Comparison of ENCODE assay signal across 8 cellular contexts in the genomic region with DNA sequence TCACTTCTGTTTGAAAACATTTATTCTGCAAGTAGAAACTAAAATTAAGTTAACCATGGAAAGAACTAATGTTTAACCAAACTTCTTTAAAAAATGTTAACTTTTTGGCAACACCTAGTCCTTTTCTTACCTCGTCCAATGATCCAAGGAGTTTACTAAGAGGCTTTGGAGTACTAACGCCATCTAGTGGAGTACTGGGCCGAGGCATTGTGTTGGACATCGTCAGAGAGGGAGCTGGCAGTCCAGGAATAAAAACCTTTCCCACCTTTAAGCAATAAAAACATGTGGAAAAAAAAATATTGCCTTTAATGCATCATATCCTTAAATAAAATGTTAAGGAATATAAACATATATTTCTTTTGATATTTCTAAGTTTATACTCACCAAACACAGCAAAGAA. TPM values are rescaled to one million over a fixed set of nuclear protein-coding genes. Genes with fewer than 3 reads are reported as not detected.
DNase-seq lines count a peak whose midpoint lies in the region; ATAC-seq and TF ChIP-seq lines count a peak whose summit lies in the region.
"Not testable (repeated sequence)": the region's sequence is repeated elsewhere in the genome, so short reads cannot be mapped to it uniquely, and the experiment has no call there.

No MANE protein-coding gene starts in this region.

- peaks cover 57% of the 10 kb centered on the region for H3K36me3 Mint-ChIP-seq in endodermal cell (ENCODE audit: low read depth)
- H3K36me3 Mint-ChIP-seq in progenitor cell of endocrine pancreas (ENCODE audit: insufficient read depth) = not testable (repeated sequence)

- WGBS in endodermal cell (ENCODE audit: insufficient coverage in 1 of 2, insufficient read length in 1 of 2), 2 experiments = 65% methylated on average over 3 of the region's 4 CpGs; no CpG with 5 or more reads in 1 of the 2 experiments
- 0 to 3% methylated on average over 4 of the region's 4 CpGs for WGBS in aorta, 2 donors

- POLR2A ChIA-PET in RWPE1 (lab: Yijun Ruan, JAX; ENCODE audit: low non-redundant PET) = not testable (repeated sequence)

- TF ChIP-seq CTCF in MM.1S (IDR thresholded peaks at IDR 0.05; ENCODE audit: low read length) = not testable (repeated sequence)
- TF ChIP-seq CTCF in RWPE1 (conservative IDR thresholded peaks at IDR 0.05; ENCODE audit: low read depth) (peak; percentile 67), endodermal cell (conservative IDR thresholded peaks at IDR 0.05) (peak; percentile 72), progenitor cell of endocrine pancreas (IDR thresholded peaks at IDR 0.05; ENCODE audit: unreplicated experiment) (peak; percentile 57)

- DNase-seq in Daoy (ENCODE audit: low read depth) = peak; percentile 8
- peak; percentile 14 for DNase-seq in MM.1S
- not testable (repeated sequence) for DNase-seq in RWPE1 (ENCODE audit: low spot score); endodermal cell
- DNase-seq in activated T-cell treated with anti-CD3 and anti-CD28 coated beads, Interleukin-2, amount 50 U/mL, for 48 hours = peak; percentile 31 to 32
- peak; percentile 45 for DNase-seq in iris pigment epithelial cell (ENCODE audit: low read depth)
- peak; percentile 27 for DNase-seq in progenitor cell of endocrine pancreas (ENCODE audit: low spot score, unreplicated experiment)
- DNase-seq in aorta = peak in 1 of 2 donors; percentile 49

- not testable (repeated sequence) for H3K4me2 ChIP-seq in MM.1S (ENCODE audit: low read depth, low read length)

- not testable (repeated sequence) for H3K4me3 Mint-ChIP-seq in endodermal cell; progenitor cell of endocrine pancreas (ENCODE audit: low read depth)

- CTCF ChIA-PET in RWPE1 (lab: Yijun Ruan, JAX) = not testable (repeated sequence)

- ATAC-seq in aorta (ENCODE audit: low FRiP score) = peak; percentile 73

- not testable (repeated sequence) for H3K27me3 Mint-ChIP-seq in endodermal cell (ENCODE audit: insufficient read depth); progenitor cell of endocrine pancreas

- not testable (repeated sequence) for H3K9me2 ChIP-seq in MM.1S (replicated peaks; ENCODE audit: insufficient read depth, low read length)

- not testable (repeated sequence) for H3K9me3 Mint-ChIP-seq in endodermal cell; progenitor cell of endocrine pancreas (ENCODE audit: low read depth)

- not testable (repeated sequence) for H3K9me3 ChIP-seq in MM.1S (replicated peaks; ENCODE audit: insufficient read depth, low read length); endodermal cell (ENCODE audit: control insufficient read depth, low read length); aorta (ENCODE audit: control insufficient read depth, low read length)

- not testable (repeated sequence) for H4K20me1 ChIP-seq in MM.1S (ENCODE audit: insufficient read depth, low read length)

- H3K4me1 Mint-ChIP-seq in endodermal cell; progenitor cell of endocrine pancreas (ENCODE audit: low read depth): not testable (repeated sequence)

- not testable (repeated sequence) for H3K9ac ChIP-seq in MM.1S (ENCODE audit: low read length); endodermal cell (ENCODE audit: extremely low read depth, low read length, poor library complexity, severe bottlenecking)

- not testable (repeated sequence) for H2AFZ ChIP-seq in MM.1S (ENCODE audit: low read length)

- not testable (repeated sequence) for H3K4me3 ChIP-seq in MM.1S (ENCODE audit: low read length); endodermal cell (ENCODE audit: low read length); aorta (ENCODE audit: low read length in 2 of 2)

- H3K27me3 ChIP-seq in MM.1S (replicated peaks; ENCODE audit: insufficient read depth, low read length); endodermal cell (ENCODE audit: control insufficient read depth, insufficient read depth, low read length, poor library complexity, severe bottlenecking); aorta (ENCODE audit: control insufficient read depth in 1 of 2, insufficient read depth in 2 of 2, low read length in 1 of 2): not testable (repeated sequence)

- H3F3A ChIP-seq in MM.1S (ENCODE audit: insufficient read depth, low read length) = not testable (repeated sequence)

- not testable (repeated sequence) for H3K27ac ChIP-seq in MM.1S (ENCODE audit: low read length); RWPE1; endodermal cell (ENCODE audit: low read depth, low read length); aorta (ENCODE audit: low read depth in 1 of 2, low read length in 2 of 2)

- intact Hi-C loops in aorta (cut with DNase I) = not testable (repeated sequence)

- H3K79me2 ChIP-seq in MM.1S (ENCODE audit: low read length) = not testable (repeated sequence)

- H3K36me3 ChIP-seq in MM.1S (replicated peaks; ENCODE audit: insufficient read depth, low read length); aorta (ENCODE audit: control insufficient read depth in 1 of 2, insufficient read depth in 2 of 2, low read length in 1 of 2): not testable (repeated sequence)
- peaks cover 23% of the 10 kb centered on the region for H3K36me3 ChIP-seq in endodermal cell (ENCODE audit: control insufficient read depth, insufficient read depth, low read length)

- H3K4me1 ChIP-seq in MM.1S (ENCODE audit: low read length); endodermal cell (ENCODE audit: control insufficient read depth, insufficient read depth, low read length); aorta (ENCODE audit: control insufficient read depth in 1 of 2, insufficient read depth in 2 of 2, low read length in 2 of 2): not testable (repeated sequence)

- H3K27ac Mint-ChIP-seq in endodermal cell, progenitor cell of endocrine pancreas: not testable (repeated sequence)

RNA-seq across cellular contexts. Expression of a gene that starts 33.3 kb away (rescaled TPM):
- total RNA-seq in Daoy (2014; rRNA removed; shearing (Covaris generic)) = 44.5 and 87.6 TPM in 2 replicates
- total RNA-seq in endodermal cell = 10 to 100 TPM; 74.5 to 79.9 TPM
- polyA plus RNA-seq in endodermal cell (2013, experiment 1 of 2) = 33.4 TPM
- polyA plus RNA-seq in endodermal cell (2013, experiment 2 of 2) = 31.3 TPM
- 54.9 and 61.5 TPM in 2 replicates for total RNA-seq in progenitor cell of endocrine pancreas
- total RNA-seq in aorta = 10 to 100 TPM; 29.2 to 35.1 TPM
- polyA plus RNA-seq in aorta = 1 to 10 TPM; 4.1 to 6.3 TPM

RNA-seq across cellular contexts. Expression of a gene that starts 47.8 kb away (rescaled TPM):
- total RNA-seq in Daoy (2014; rRNA removed; shearing (Covaris generic)) = 0.57 and 10.2 TPM in 2 replicates
- 10 to 100 TPM; 22.3 to 36.6 TPM for total RNA-seq in endodermal cell
- polyA plus RNA-seq in endodermal cell (2013, experiment 1 of 2) = 11.9 TPM
- 10.9 TPM for polyA plus RNA-seq in endodermal cell (2013, experiment 2 of 2)
- 20.1 and 20.7 TPM in 2 replicates for total RNA-seq in progenitor cell of endocrine pancreas
- total RNA-seq in aorta = 10 to 100 TPM; 29.7 to 61.3 TPM
- 10 to 100 TPM in 1 of 2 donors, 1 to 10 TPM in 1; 9.6 to 18.8 TPM for polyA plus RNA-seq in aorta
